ENCODE assay signal across 9 cellular contexts in the genomic region with DNA sequence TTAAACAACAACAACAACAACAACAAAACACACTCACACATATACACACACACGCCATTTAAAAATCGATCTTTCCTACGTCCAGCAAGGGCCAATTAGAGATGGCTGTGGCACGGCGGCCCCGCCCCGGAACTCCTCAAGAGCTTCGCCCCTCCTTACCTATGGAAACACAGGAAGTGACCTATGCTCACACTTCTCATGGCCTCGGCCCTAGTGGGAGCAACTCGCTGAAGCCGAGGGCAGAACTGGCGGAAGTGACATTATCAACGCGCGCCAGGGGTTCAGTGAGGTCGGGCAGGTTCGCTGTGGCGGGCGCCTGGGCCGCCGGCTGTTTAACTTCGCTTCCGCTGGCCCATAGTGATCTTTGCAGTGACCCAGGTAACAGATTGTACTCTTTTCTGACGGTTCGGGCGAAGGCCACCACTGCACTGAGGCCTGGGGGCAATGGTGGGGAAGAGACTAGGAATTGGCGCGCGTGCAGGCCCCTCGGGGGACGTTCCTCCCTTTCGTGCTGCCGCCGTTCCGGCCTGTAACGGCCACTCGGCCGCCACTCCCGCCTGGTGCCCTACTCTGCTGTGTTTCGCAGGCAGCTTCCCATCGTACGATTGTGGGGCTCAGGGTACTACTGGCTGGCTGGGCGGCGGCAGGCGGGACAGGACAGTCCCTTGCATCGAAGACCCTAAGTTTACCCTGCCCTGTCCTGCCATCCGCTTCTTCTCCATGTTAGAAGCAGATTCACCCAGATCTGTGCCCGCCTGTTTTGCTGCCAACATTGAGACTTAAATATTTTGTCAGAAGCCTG. TPM values are rescaled to one million over a fixed set of nuclear protein-coding genes. Genes with fewer than 3 reads are reported as not detected.
DNase-seq lines count a peak whose midpoint lies in the region; ATAC-seq and TF ChIP-seq lines count a peak whose summit lies in the region.
"Had no signal": no experiment of that assay in that cellular context is flagged by ENCODE, and none has a peak within 500 bp of the region (broad histone marks: within the 10 kb centered on the region; RNA-seq: fewer than 3 reads in every experiment).

A gene (plus strand): TSS at position 284 of the 802 bp plus-strand sequence. CDS start 2,661 bp downstream, outside the sequence.

- no peak within 1 kb of the TSS for H3K27ac Mint-ChIP-seq in WTC11
- H3K27ac Mint-ChIP-seq: T-helper 1 cell treated with Interleukin-12 subunit alpha and Interleukin-12 subunit beta and Interleukin-4 antibody, amounts not matched to agents 30 μg/mL and 1 μg/mL, for 36 hours had no signal

- WGBS in smooth muscle cell (ENCODE audit: low lambda C conversion rate), result 1% methylated on average over 48 of the region's 48 CpGs

- CTCF ChIA-PET in WTC11 (lab: Charles Lee), result interaction anchor here (1.0 kb wide), 1 partner anchor 24 kb away, joined by 5 read pairs; no protein-coding TSS in a partner anchor

- no peaks in the 10 kb centered on the region for H3K9me3 ChIP-seq in smooth muscle cell (replicated peaks; ENCODE audit: low read depth)

- H3K36me3 Mint-ChIP-seq in WTC11, result peaks cover 23% of the 10 kb centered on the region

- H3K27me3 Mint-ChIP-seq in WTC11 (ENCODE audit: low read depth), result no peaks in the 10 kb centered on the region

- H3K9me3 Mint-ChIP-seq in WTC11, result no peaks in the 10 kb centered on the region
- H3K9me3 Mint-ChIP-seq: T-helper 1 cell treated with Interleukin-12 subunit alpha and Interleukin-12 subunit beta and Interleukin-4 antibody, amounts not matched to agents 30 μg/mL and 1 μg/mL, for 36 hours had no signal

- H3K27me3 ChIP-seq in smooth muscle cell (ENCODE audit: low read depth), result no peaks in the 10 kb centered on the region

- ATAC-seq in GM19023 (IDR thresholded peaks at IDR 0.05; ENCODE audit: unreplicated experiment) (peak; percentile 95), HG03196 (IDR thresholded peaks at IDR 0.05; ENCODE audit: unreplicated experiment) (peak; percentile 96), WTC11 (peak; percentile 93)

- H3K27ac ChIP-seq in caudate nucleus (ENCODE audit: low read depth, low read length) (peak within 1 kb of the TSS; percentile 77), smooth muscle cell (ENCODE audit: low read depth) (peak within 1 kb of the TSS; percentile 95)

- H3K4me1 ChIP-seq in smooth muscle cell (ENCODE audit: low read depth), result peaks cover 24% of the 10 kb centered on the region

- H4K20me1 ChIP-seq in smooth muscle cell (ENCODE audit: low read depth), result peaks cover 43% of the 10 kb centered on the region

- POLR2A ChIA-PET in WTC11 (lab: Charles Lee), result interaction anchor here (0.9 kb wide), 1 partner anchor 30 kb away, joined by 3 read pairs; a partner anchor contains a TSS

- H3K4me1 Mint-ChIP-seq in WTC11, result peaks cover 13% of the 10 kb centered on the region

- DNase-seq in AG09309 (ENCODE audit: low read depth) (peak; percentile 94), NCI-H226 (peak; percentile 99), WTC11 (ENCODE audit: low spot score) (peak; percentile 97), caudate nucleus (lab: John Stamatoyannopoulos, UW) (peak; percentile 79 to 100 (median 97)), iPS-NIHi7 (ENCODE audit: extremely low spot score) (peak; percentile 95), smooth muscle cell (lab: John Stamatoyannopoulos, UW; ENCODE audit: unreplicated experiment) (peak; percentile 67)

- H3K4me3 ChIP-seq in AG09309 (ENCODE audit: control insufficient read depth, low read depth, low read length), result peak within 1 kb of the TSS; percentile 99
- H3K4me3 ChIP-seq in smooth muscle cell, result peak within 1 kb of the TSS; percentile 93

- peaks cover 72% of the 10 kb centered on the region for H3K79me2 ChIP-seq in smooth muscle cell (ENCODE audit: low read depth)

- H3F3A ChIP-seq in smooth muscle cell (ENCODE audit: low read depth), result peaks cover 6% of the 10 kb centered on the region

- H3K4me2 ChIP-seq in smooth muscle cell, result peak within 1 kb of the TSS; percentile 96

- H3K9ac ChIP-seq in smooth muscle cell (ENCODE audit: low read depth), result peak within 1 kb of the TSS; percentile 98

- no peak within 1 kb of the TSS for H3K4me3 Mint-ChIP-seq in WTC11
- H3K4me3 Mint-ChIP-seq: T-helper 1 cell treated with Interleukin-12 subunit alpha and Interleukin-12 subunit beta and Interleukin-4 antibody, amounts not matched to agents 30 μg/mL and 1 μg/mL, for 36 hours had no signal

- peak within 1 kb of the TSS; percentile 92 for H2AFZ ChIP-seq in smooth muscle cell (ENCODE audit: low read depth)

- H3K36me3 ChIP-seq in smooth muscle cell (ENCODE audit: low read depth), result no peaks in the 10 kb centered on the region

- TF ChIP-seq CTCF in AG09309 (IDR thresholded peaks at IDR 0.05; ENCODE audit: control insufficient read depth, insufficient read depth, low read depth, low read length, missing control alignments) (no peak), WTC11 (IDR thresholded peaks at IDR 0.05) (no peak), smooth muscle cell (IDR thresholded peaks at IDR 0.05; ENCODE audit: borderline replicate concordance, insufficient read depth, poor library complexity, severe bottlenecking) (no peak)

TF ChIP-seq in WTC11, 78 proteins besides CTCF, POLR2A, EP300 and RAD21 (continues in another document):
- TF ChIP-seq TCF7 (CRISPR knock-in tag; IDR thresholded peaks at IDR 0.05; ENCODE audit: low read depth) (no peak), OVOL2 (CRISPR knock-in tag; IDR thresholded peaks at IDR 0.05; ENCODE audit: borderline replicate concordance) (no peak), ZNF263 (CRISPR knock-in tag; IDR thresholded peaks at IDR 0.05; ENCODE audit: low read depth) (no peak), ZNF416 (CRISPR knock-in tag; IDR thresholded peaks at IDR 0.05) (0 out of 2 replicates have a peak, but pooled peaks have one; percentile 26), TEAD1 (CRISPR knock-in tag; IDR thresholded peaks at IDR 0.05) (peak; percentile 72; the same call in 1 of the 2 replicates), NFYB (CRISPR knock-in tag; conservative IDR thresholded peaks at IDR 0.05; ENCODE audit: low read depth) (peak; percentile 59)
- TF ChIP-seq, protein P1, sequence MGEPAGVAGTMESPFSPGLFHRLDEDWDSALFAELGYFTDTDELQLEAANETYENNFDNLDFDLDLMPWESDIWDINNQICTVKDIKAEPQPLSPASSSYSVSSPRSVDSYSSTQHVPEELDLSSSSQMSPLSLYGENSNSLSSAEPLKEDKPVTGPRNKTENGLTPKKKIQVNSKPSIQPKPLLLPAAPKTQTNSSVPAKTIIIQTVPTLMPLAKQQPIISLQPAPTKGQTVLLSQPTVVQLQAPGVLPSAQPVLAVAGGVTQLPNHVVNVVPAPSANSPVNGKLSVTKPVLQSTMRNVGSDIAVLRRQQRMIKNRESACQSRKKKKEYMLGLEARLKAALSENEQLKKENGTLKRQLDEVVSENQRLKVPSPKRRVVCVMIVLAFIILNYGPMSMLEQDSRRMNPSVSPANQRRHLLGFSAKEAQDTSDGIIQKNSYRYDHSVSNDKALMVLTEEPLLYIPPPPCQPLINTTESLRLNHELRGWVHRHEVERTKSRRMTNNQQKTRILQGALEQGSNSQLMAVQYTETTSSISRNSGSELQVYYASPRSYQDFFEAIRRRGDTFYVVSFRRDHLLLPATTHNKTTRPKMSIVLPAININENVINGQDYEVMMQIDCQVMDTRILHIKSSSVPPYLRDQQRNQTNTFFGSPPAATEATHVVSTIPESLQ (CRISPR knock-in tag; IDR thresholded peaks at IDR 0.05), result no peak
- TF ChIP-seq, protein P2, sequence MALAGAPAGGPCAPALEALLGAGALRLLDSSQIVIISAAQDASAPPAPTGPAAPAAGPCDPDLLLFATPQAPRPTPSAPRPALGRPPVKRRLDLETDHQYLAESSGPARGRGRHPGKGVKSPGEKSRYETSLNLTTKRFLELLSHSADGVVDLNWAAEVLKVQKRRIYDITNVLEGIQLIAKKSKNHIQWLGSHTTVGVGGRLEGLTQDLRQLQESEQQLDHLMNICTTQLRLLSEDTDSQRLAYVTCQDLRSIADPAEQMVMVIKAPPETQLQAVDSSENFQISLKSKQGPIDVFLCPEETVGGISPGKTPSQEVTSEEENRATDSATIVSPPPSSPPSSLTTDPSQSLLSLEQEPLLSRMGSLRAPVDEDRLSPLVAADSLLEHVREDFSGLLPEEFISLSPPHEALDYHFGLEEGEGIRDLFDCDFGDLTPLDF (CRISPR knock-in tag; IDR thresholded peaks at IDR 0.05), result no peak
- TF ChIP-seq, protein P3, sequence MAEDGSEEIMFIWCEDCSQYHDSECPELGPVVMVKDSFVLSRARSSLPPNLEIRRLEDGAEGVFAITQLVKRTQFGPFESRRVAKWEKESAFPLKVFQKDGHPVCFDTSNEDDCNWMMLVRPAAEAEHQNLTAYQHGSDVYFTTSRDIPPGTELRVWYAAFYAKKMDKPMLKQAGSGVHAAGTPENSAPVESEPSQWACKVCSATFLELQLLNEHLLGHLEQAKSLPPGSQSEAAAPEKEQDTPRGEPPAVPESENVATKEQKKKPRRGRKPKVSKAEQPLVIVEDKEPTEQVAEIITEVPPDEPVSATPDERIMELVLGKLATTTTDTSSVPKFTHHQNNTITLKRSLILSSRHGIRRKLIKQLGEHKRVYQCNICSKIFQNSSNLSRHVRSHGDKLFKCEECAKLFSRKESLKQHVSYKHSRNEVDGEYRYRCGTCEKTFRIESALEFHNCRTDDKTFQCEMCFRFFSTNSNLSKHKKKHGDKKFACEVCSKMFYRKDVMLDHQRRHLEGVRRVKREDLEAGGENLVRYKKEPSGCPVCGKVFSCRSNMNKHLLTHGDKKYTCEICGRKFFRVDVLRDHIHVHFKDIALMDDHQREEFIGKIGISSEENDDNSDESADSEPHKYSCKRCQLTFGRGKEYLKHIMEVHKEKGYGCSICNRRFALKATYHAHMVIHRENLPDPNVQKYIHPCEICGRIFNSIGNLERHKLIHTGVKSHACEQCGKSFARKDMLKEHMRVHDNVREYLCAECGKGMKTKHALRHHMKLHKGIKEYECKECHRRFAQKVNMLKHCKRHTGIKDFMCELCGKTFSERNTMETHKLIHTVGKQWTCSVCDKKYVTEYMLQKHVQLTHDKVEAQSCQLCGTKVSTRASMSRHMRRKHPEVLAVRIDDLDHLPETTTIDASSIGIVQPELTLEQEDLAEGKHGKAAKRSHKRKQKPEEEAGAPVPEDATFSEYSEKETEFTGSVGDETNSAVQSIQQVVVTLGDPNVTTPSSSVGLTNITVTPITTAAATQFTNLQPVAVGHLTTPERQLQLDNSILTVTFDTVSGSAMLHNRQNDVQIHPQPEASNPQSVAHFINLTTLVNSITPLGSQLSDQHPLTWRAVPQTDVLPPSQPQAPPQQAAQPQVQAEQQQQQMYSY (CRISPR knock-in tag; IDR thresholded peaks at IDR 0.05), result no peak

RNA-seq across cellular contexts. Expression of the gene that starts here (rescaled TPM):
- total RNA-seq in WTC11 (2021) (20.2 to 20.9 TPM (median 20.6 TPM) in 3 replicates), smooth muscle cell (19.9 and 30.1 TPM in 2 replicates)
- polyA plus RNA-seq in smooth muscle cell, result 25.6 and 26.4 TPM in 2 replicates

Comparison
In these comparisons a context has a peak if more than half of its experiments do, and no peak if none do; other contexts are left out.
1. Peak in every context shown above with its lines: DNase-seq, ATAC-seq, H3K4me3 ChIP-seq and H3K27ac ChIP-seq.